In genomic region chr11:57641426-57641825, GRCh38 we compare ENCODE assay signal across 7 cellular contexts. TPM values are rescaled to one million over a fixed set of nuclear protein-coding genes. Genes with fewer than 3 reads are reported as not detected.
A peak's percentile ranks its signal among the peaks of the same experiment; 100 is the strongest.
DNase-seq lines count a peak whose midpoint lies in the region; ATAC-seq and TF ChIP-seq lines count a peak whose summit lies in the region.
"Had no signal": no experiment of that assay in that cellular context is flagged by ENCODE, and none has a peak within 500 bp of the region (broad histone marks: within the 10 kb centered on the region; RNA-seq: fewer than 3 reads in every experiment).

No MANE protein-coding gene starts in this region.

- WGBS in heart right ventricle, 2 donors, result 57 to 68% methylated on average over 2 of the region's 2 CpGs

- H3K27me3 ChIP-seq in heart right ventricle, result peaks cover 0 to 51% (median 4%) of the 10 kb centered on the region in 7 donors
- H3K27me3 ChIP-seq in NT2/D1 (ENCODE audit: insufficient read depth, insufficient read length), result no peaks in the 10 kb centered on the region

- ATAC-seq in heart right ventricle, result no peak
- ATAC-seq in Right ventricle myocardium inferior, result no peak
- ATAC-seq in HG02970 (IDR thresholded peaks at IDR 0.05; ENCODE audit: low FRiP score, unreplicated experiment), result no peak

- H3K4me3 ChIP-seq in heart right ventricle (no peak overlapping the region), NT2/D1 (ENCODE audit: insufficient read length, low read depth) (peak overlapping the region; percentile 92)

- H3K9me3 ChIP-seq in heart right ventricle, result no peaks in the 10 kb centered on the region
- no peaks in the 10 kb centered on the region for H3K9me3 ChIP-seq in NT2/D1 (ENCODE audit: insufficient read depth, low read length)

- intact Hi-C loops in heart right ventricle (cut with DNase I) (loop anchor here (2.0 to 10.0 kb wide), 11 partner anchors 71 to 873 kb away; partner anchors contain the start of gene UBE2L6 (in 3 of the 10)), Right ventricle myocardium inferior (cut with DNase I) (loop anchor here (2.0 to 5.0 kb wide), 2 partner anchors 185 to 294 kb away; no protein-coding TSS in a partner anchor)

- H3K4me1 ChIP-seq in heart right ventricle, result peaks cover 8 to 66% (median 49%) of the 10 kb centered on the region in 9 donors
- H3K4me1 ChIP-seq in NT2/D1 (ENCODE audit: insufficient read depth, insufficient read length), result peaks cover 15% of the 10 kb centered on the region

- peak in 8 of 9 donors; percentile 16 to 63 (median 48) for TF ChIP-seq CTCF in heart right ventricle (IDR thresholded peaks at IDR 0.05)

- no peak for DNase-seq in heart right ventricle
- no peak for DNase-seq in Right ventricle myocardium inferior (ENCODE audit: missing footprints)
- no peak for DNase-seq in NT2/D1 (ENCODE audit: low read depth, low spot score)
- DNase-seq in fibroblast of the conjunctiva (ENCODE audit: low read depth), result peak; percentile 65
- DNase-seq in mesenteric fat pad (ENCODE audit: low spot score), result no peak

- peak overlapping the region; percentile 12 for H3K9ac ChIP-seq in NT2/D1 (ENCODE audit: insufficient read length, low read depth)

- no peaks in the 10 kb centered on the region for H3K36me3 ChIP-seq in heart right ventricle
- H3K36me3 ChIP-seq in NT2/D1 (ENCODE audit: insufficient read depth, insufficient read length, low read length), result peaks cover 54% of the 10 kb centered on the region

- no peak overlapping the region for H3K27ac ChIP-seq in heart right ventricle

RNA-seq across cellular contexts. Expression of gene YPEL4, which starts 8.3 kb away (rescaled TPM):
- total RNA-seq in heart right ventricle, result 1 to 10 TPM in 2 of 10 donors, under 1 TPM in 7, not detected in 1; 0.17 to 1.1 (median 0.55) TPM
- 1 to 10 TPM in 1 of 2 donors, under 1 TPM in 1; 0.43 to 3.4 TPM for polyA plus RNA-seq in heart right ventricle
- 0.51 TPM for total RNA-seq in Right ventricle myocardium inferior
- 0.71 TPM for total RNA-seq in mesenteric fat pad

RNA-seq across cellular contexts. Expression of gene CLP1, which starts 16.1 kb away (rescaled TPM):
- 1 to 10 TPM; 4.0 to 9.0 (median 7.1) TPM for total RNA-seq in heart right ventricle
- polyA plus RNA-seq in heart right ventricle, result 1 to 10 TPM; 2.9 to 9.0 TPM
- 6.2 TPM for total RNA-seq in Right ventricle myocardium inferior
- 12.0 TPM for total RNA-seq in mesenteric fat pad

RNA-seq across cellular contexts. Expression of gene ZDHHC5, which starts 26.5 kb away (rescaled TPM):
- total RNA-seq in heart right ventricle, result 10 to 100 TPM; 32.6 to 56.5 (median 41.6) TPM
- 10 to 100 TPM; 22.3 to 31.6 TPM for polyA plus RNA-seq in heart right ventricle
- 44.9 TPM for total RNA-seq in Right ventricle myocardium inferior
- 65.4 TPM for total RNA-seq in mesenteric fat pad

RNA-seq across cellular contexts. Expression of gene SERPING1, which starts 43.9 kb away (rescaled TPM):
- total RNA-seq in heart right ventricle, result 100 to 1,000 TPM in 4 of 10 donors, 10 to 100 TPM in 6; 39.8 to 197 (median 71.6) TPM
- 100 to 1,000 TPM; 167 to 184 TPM for polyA plus RNA-seq in heart right ventricle
- total RNA-seq in Right ventricle myocardium inferior, result 157 TPM
- total RNA-seq in mesenteric fat pad, result 516 TPM
- total RNA-seq: naive thymus-derived CD8-positive, alpha-beta T cell had no signal
- polyA plus RNA-seq: naive thymus-derived CD8-positive, alpha-beta T cell had no signal
